8 cellular contexts compared by ENCODE assay signal in the genomic region with DNA sequence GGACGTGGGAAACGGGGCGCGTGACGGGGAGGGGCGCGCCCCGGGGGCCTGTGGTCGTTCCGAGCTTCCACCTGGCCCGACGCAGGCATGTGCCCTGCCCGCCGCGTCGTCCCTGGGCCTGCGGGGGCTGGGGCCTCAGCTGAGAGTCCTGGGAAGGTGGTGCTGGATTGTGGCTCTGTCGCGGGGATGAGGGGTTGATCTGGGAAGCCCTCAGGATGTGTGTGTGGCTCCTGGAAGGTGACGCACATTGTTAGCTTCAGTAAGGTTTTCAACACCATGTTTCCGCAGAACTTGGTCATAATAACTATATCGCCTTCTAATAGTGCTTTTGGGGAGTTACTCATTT.
DNase-seq lines count a peak whose midpoint lies in the region; ATAC-seq and TF ChIP-seq lines count a peak whose summit lies in the region.

No MANE protein-coding gene starts in this region.

- 45 to 69% methylated on average over 3 of the region's 22 CpGs for WGBS in gastroesophageal sphincter (ENCODE audit: low coverage in 1 of 2), 2 donors

- H3K27me3 ChIP-seq in gastroesophageal sphincter, result no peaks in the 10 kb centered on the region

- no peaks in the 10 kb centered on the region for H3K4me1 Mint-ChIP-seq in chondrocyte (ENCODE audit: low read depth)
- no peaks in the 10 kb centered on the region for H3K4me1 Mint-ChIP-seq in mesothelial cell of epicardium

- no peaks in the 10 kb centered on the region for H3K9me3 ChIP-seq in gastroesophageal sphincter

- H3K4me1 ChIP-seq in gastroesophageal sphincter, result peaks cover 0 to 25% (median 0%) of the 10 kb centered on the region in 3 donors

- TF ChIP-seq CTCF in gastroesophageal sphincter (IDR thresholded peaks at IDR 0.05) (no peak), retinal pigment epithelial cell (conservative IDR thresholded peaks at IDR 0.05; ENCODE audit: low read depth, low read length) (no peak), chondrocyte (IDR thresholded peaks at IDR 0.05) (no peak), mesothelial cell of epicardium (IDR thresholded peaks at IDR 0.05; ENCODE audit: unreplicated experiment) (no peak)

- H3K4me3 Mint-ChIP-seq in chondrocyte (ENCODE audit: unreplicated experiment), result no peak overlapping the region
- H3K4me3 Mint-ChIP-seq in mesothelial cell of epicardium, result no peak overlapping the region

- H3K4me3 ChIP-seq in gastroesophageal sphincter (peak overlapping the region; percentile 58 to 87), retinal pigment epithelial cell (ENCODE audit: low read length) (peak overlapping the region; percentile 66)

- H3K27ac ChIP-seq in gastroesophageal sphincter, result peak overlapping the region; percentile 36 to 90 (median 86)

- DNase-seq in NCI-H524 (lab: John Stamatoyannopoulos, UW) (peak; percentile 17 to 45), NCI-H524 treated with DMSO at 0.1 percent for 48 hours (lab: John Stamatoyannopoulos, UW) (no peak), retinal pigment epithelial cell (ENCODE audit: low read depth) (peak; percentile 5), chondrocyte (ENCODE audit: low spot score) (no peak), mesothelial cell of epicardium (ENCODE audit: low spot score in 2 of 2, unreplicated experiment in 2 of 2) (no peak)
- peak; percentile 3 to 7 for DNase-seq in activated CD4-positive, alpha-beta T cell treated with anti-CD3 and anti-CD28 coated beads, Interleukin-2, amount 50 U/mL, for 48 hours

- peak; percentile 24 for ATAC-seq in HG03025 (IDR thresholded peaks at IDR 0.05; ENCODE audit: low FRiP score, unreplicated experiment)
- no peak for ATAC-seq in gastroesophageal sphincter

- H3K36me3 Mint-ChIP-seq in chondrocyte (ENCODE audit: low read depth) (no peaks in the 10 kb centered on the region), mesothelial cell of epicardium (no peaks in the 10 kb centered on the region)

- peaks cover 3 to 17% of the 10 kb centered on the region in 2 donors for H3K36me3 ChIP-seq in gastroesophageal sphincter

- H3K9me3 Mint-ChIP-seq in chondrocyte (ENCODE audit: low read depth) (no peaks in the 10 kb centered on the region), mesothelial cell of epicardium (peaks cover 15% of the 10 kb centered on the region)

- H3K27ac Mint-ChIP-seq in chondrocyte (ENCODE audit: unreplicated experiment) (no peak overlapping the region), mesothelial cell of epicardium (no peak overlapping the region)

- TF ChIP-seq POLR2A in gastroesophageal sphincter (IDR thresholded peaks at IDR 0.05), result no peak

- TF ChIP-seq EP300 in gastroesophageal sphincter (IDR thresholded peaks at IDR 0.05), result no peak

- H3K27me3 Mint-ChIP-seq in chondrocyte (ENCODE audit: low read depth) (no peaks in the 10 kb centered on the region), mesothelial cell of epicardium (ENCODE audit: low read depth) (no peaks in the 10 kb centered on the region)

Comparison
In these comparisons a context has a peak if more than half of its experiments do, and no peak if none do; other contexts are left out.
1. DNase-seq: peak in NCI-H524 (2 of 2), activated CD4-positive, alpha-beta T cell treated with anti-CD3 and anti-CD28 coated beads, Interleukin-2, amount 50 U/mL, for 48 hours (2 of 2) and retinal pigment epithelial cell (single experiment); none in NCI-H524 treated with DMSO at 0.1 percent for 48 hours (single experiment), chondrocyte (single experiment) and mesothelial cell of epicardium (0 of 2).